16 cellular contexts compared by ENCODE assay signal in the genomic region with DNA sequence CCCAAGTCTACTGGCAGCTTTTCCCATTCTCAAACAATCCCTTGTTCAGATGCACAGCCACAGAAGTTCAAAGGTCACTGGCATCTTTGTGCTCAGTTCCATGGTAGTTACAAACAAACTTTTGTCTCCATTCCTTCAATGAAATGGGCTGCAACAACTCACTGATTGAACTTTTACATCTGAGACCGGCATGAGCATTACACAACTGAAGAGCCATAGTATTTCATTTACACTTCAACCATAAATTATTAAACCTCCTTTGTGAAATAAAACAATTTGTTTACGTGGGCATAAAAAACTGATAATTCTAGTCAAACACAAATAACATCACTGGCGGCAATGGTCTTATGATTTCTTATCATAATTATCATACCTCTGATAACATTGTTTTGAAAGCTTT.
DNase-seq lines count a peak whose midpoint lies in the region; ATAC-seq and TF ChIP-seq lines count a peak whose summit lies in the region.
"Had no signal": no experiment of that assay in that cellular context is flagged by ENCODE, and none has a peak within 500 bp of the region (broad histone marks: within the 10 kb centered on the region; RNA-seq: fewer than 3 reads in every experiment).

No MANE protein-coding gene starts in this region.

- no peaks in the 10 kb centered on the region for H3K9me3 Mint-ChIP-seq in nephron
- H3K9me3 Mint-ChIP-seq: activated naive CD4-positive, alpha-beta T cell treated with anti-CD3 and anti-CD28 coated beads, Interleukin-2, amount 50 U/mL, for 72 hours had no signal

- ATAC-seq in GM21528 (IDR thresholded peaks at IDR 0.05; ENCODE audit: low FRiP score, unreplicated experiment), result no peak
- no peak for ATAC-seq in GM19467 (IDR thresholded peaks at IDR 0.05; ENCODE audit: unreplicated experiment)
- no peak for ATAC-seq in HG03039 (IDR thresholded peaks at IDR 0.05; ENCODE audit: unreplicated experiment)
- ATAC-seq: activated naive CD4-positive, alpha-beta T cell treated with anti-CD3 and anti-CD28 coated beads, Interleukin-2, amount 50 U/mL, for 72 hours; PC-3 had no signal

- H3K36me3 Mint-ChIP-seq in nephron (ENCODE audit: low read depth), result peaks cover 26% of the 10 kb centered on the region
- H3K36me3 Mint-ChIP-seq: activated naive CD4-positive, alpha-beta T cell treated with anti-CD3 and anti-CD28 coated beads, Interleukin-2, amount 50 U/mL, for 72 hours had no signal

- TF ChIP-seq CTCF in VCaP (conservative IDR thresholded peaks at IDR 0.05) (no peak), nephron (IDR thresholded peaks at IDR 0.05; ENCODE audit: unreplicated experiment in 3 of 3) (no peak)

- H3K27ac ChIP-seq in VCaP, result peak overlapping the region; percentile 8
- H3K27ac ChIP-seq: breast epithelium had no signal

- H3K27ac Mint-ChIP-seq in nephron, result peak overlapping the region in 2 of 3 experiments; percentile 24 to 42
- H3K27ac Mint-ChIP-seq: activated naive CD4-positive, alpha-beta T cell treated with anti-CD3 and anti-CD28 coated beads, Interleukin-2, amount 50 U/mL, for 72 hours had no signal

- DNase-seq in globus pallidus (ENCODE audit: low spot score), result peak; percentile 94
- no peak for DNase-seq in MV-4-11 (lab: John Stamatoyannopoulos, UW)
- DNase-seq: activated CD4-positive, alpha-beta T cell treated with anti-CD3 and anti-CD28 coated beads, Interleukin-2, amount 50 U/mL, for 4 hours; activated T-cell treated with anti-CD3 and anti-CD28 coated beads, Interleukin-2, amount 50 U/mL, for 1 hour; DMS53; effector CD4-positive, alpha-beta T cell; NCI-H2029 treated with DMSO at 0.1 percent for 48 hours; PC-3; stimulated activated CD4-positive, alpha-beta T cell treated with anti-CD3 and anti-CD28 coated beads, Interleukin-4, amount 100 ng/mL, for 4 hours had no signal

- H3K4me1 Mint-ChIP-seq in nephron, result peaks cover 46% of the 10 kb centered on the region

- H3K4me3 Mint-ChIP-seq in nephron, result no peak overlapping the region

- H3K27me3 Mint-ChIP-seq in nephron (ENCODE audit: low read depth), result no peaks in the 10 kb centered on the region
